9 cellular contexts compared by ENCODE assay signal in genomic region chr11:63531074-63531792, GRCh38. TPM values are rescaled to one million over a fixed set of nuclear protein-coding genes. Genes with fewer than 3 reads are reported as not detected.
DNase-seq lines count a peak whose midpoint lies in the region; ATAC-seq and TF ChIP-seq lines count a peak whose summit lies in the region.
"Not testable (repeated sequence)": the region's sequence is repeated elsewhere in the genome, so short reads cannot be mapped to it uniquely, and the experiment has no call there.
"Had no signal": no experiment of that assay in that cellular context is flagged by ENCODE, and none has a peak within 500 bp of the region (broad histone marks: within the 10 kb centered on the region; RNA-seq: fewer than 3 reads in every experiment).

No MANE protein-coding gene starts in this region.

- not testable (repeated sequence) for H3K27me3 Mint-ChIP-seq in activated T-cell treated with anti-CD3 and anti-CD28 coated beads, Interleukin-2, amount 50 U/mL, for 24 hours; effector memory CD8-positive, alpha-beta T cell

- H3K27ac ChIP-seq in tibial artery: peak overlapping the region; percentile 28 to 47

- not testable (repeated sequence) for H3K9me3 Mint-ChIP-seq in activated T-cell treated with anti-CD3 and anti-CD28 coated beads, Interleukin-2, amount 50 U/mL, for 24 hours; effector memory CD8-positive, alpha-beta T cell

- TF ChIP-seq POLR2A in lower leg skin (IDR thresholded peaks at IDR 0.05): not testable (repeated sequence)

- H3K27me3 ChIP-seq in tibial artery: not testable (repeated sequence)

- WGBS in lower leg skin, 2 donors: 59 to 68% methylated on average over 4 to 5 of the region's 6 CpGs

- TF ChIP-seq CTCF in lower leg skin (IDR thresholded peaks at IDR 0.05); tibial artery (IDR thresholded peaks at IDR 0.05): not testable (repeated sequence)

- H3K4me3 Mint-ChIP-seq in activated T-cell treated with anti-CD3 and anti-CD28 coated beads, Interleukin-2, amount 50 U/mL, for 24 hours: peak overlapping the region; percentile 49
- peak overlapping the region; percentile 51 to 66 for H3K4me3 Mint-ChIP-seq in effector memory CD8-positive, alpha-beta T cell

- intact Hi-C loops in lower leg skin (cut with DNase I; ENCODE audit: low total_unique reads); tibial artery (cut with DNase I; ENCODE audit: low total_unique reads): not testable (repeated sequence)

- peak overlapping the region; percentile 76 for H3K27ac Mint-ChIP-seq in activated T-cell treated with anti-CD3 and anti-CD28 coated beads, Interleukin-2, amount 50 U/mL, for 24 hours
- peak overlapping the region; percentile 98 to 99 for H3K27ac Mint-ChIP-seq in effector memory CD8-positive, alpha-beta T cell

- peaks cover 0 to 25% (median 18%) of the 10 kb centered on the region in 4 donors for H3K4me1 ChIP-seq in tibial artery

- ATAC-seq in GM21576 (IDR thresholded peaks at IDR 0.05; ENCODE audit: unreplicated experiment) (peak; percentile 80), HG03521 (IDR thresholded peaks at IDR 0.05; ENCODE audit: unreplicated experiment) (peak; percentile 77)
- ATAC-seq in effector memory CD8-positive, alpha-beta T cell (replicated peaks): peak; percentile 90

- H3K9me3 ChIP-seq in tibial artery: not testable (repeated sequence)

- DNase-seq in GM04503 (ENCODE audit: low read depth) (peak; percentile 80), RKO (ENCODE audit: low spot score) (peak; percentile 29), lower leg skin (ENCODE audit: low spot score in 2 of 2) (peak; percentile 23 to 57), tibial artery (peak in 1 of 2 donors; percentile 39)
- not testable (repeated sequence) for DNase-seq in activated T-cell treated with anti-CD3 and anti-CD28 coated beads, Interleukin-2, amount 50 U/mL, for 24 hours
- peak; percentile 70 to 71 (median 70) for DNase-seq in effector memory CD8-positive, alpha-beta T cell

- peaks cover 69% of the 10 kb centered on the region for H3K4me1 Mint-ChIP-seq in activated T-cell treated with anti-CD3 and anti-CD28 coated beads, Interleukin-2, amount 50 U/mL, for 24 hours (ENCODE audit: low read depth)
- peaks cover 57 to 59% of the 10 kb centered on the region in 2 donors for H3K4me1 Mint-ChIP-seq in effector memory CD8-positive, alpha-beta T cell (ENCODE audit: low read depth in 2 of 2)

- H3K36me3 ChIP-seq in tibial artery: not testable (repeated sequence)

- not testable (repeated sequence) for H3K36me3 Mint-ChIP-seq in activated T-cell treated with anti-CD3 and anti-CD28 coated beads, Interleukin-2, amount 50 U/mL, for 24 hours (ENCODE audit: low read depth)
- peaks cover 11% of the 10 kb centered on the region for H3K36me3 Mint-ChIP-seq in effector memory CD8-positive, alpha-beta T cell (ENCODE audit: insufficient read depth)

- H3K4me3 ChIP-seq in lower leg skin (ENCODE audit: low read depth, poor library complexity, severe bottlenecking); tibial artery: not testable (repeated sequence)

RNA-seq across cellular contexts. Expression of gene PLAAT4, which starts 5.4 kb away (rescaled TPM):
- 1 to 10 TPM; 2.2 to 8.3 (median 6.2) TPM for total RNA-seq in lower leg skin

RNA-seq across cellular contexts. Expression of gene LGALS12, which starts 25.3 kb away (rescaled TPM):
- 1 to 10 TPM in 1 of 4 donors, under 1 TPM in 2, not detected in 1; 0.17 to 2.5 (median 0.84) TPM for total RNA-seq in lower leg skin
- total RNA-seq: dermis microvascular lymphatic vessel endothelial cell had no signal

RNA-seq across cellular contexts. Expression of gene PLAAT2, which starts 31.9 kb away (rescaled TPM):
- 1 to 10 TPM in 1 of 4 donors, not detected in 3; 4.3 TPM for total RNA-seq in lower leg skin
- total RNA-seq: dermis microvascular lymphatic vessel endothelial cell had no signal

RNA-seq across cellular contexts. Expression of gene PLAAT5, which starts 40.3 kb away (rescaled TPM):
- total RNA-seq in lower leg skin: 1 to 10 TPM in 3 of 4 donors, under 1 TPM in 1; 0.91 to 3.8 (median 1.2) TPM
- total RNA-seq: dermis microvascular lymphatic vessel endothelial cell had no signal
